ENCODE assay signal across 18 cellular contexts in the genomic region with DNA sequence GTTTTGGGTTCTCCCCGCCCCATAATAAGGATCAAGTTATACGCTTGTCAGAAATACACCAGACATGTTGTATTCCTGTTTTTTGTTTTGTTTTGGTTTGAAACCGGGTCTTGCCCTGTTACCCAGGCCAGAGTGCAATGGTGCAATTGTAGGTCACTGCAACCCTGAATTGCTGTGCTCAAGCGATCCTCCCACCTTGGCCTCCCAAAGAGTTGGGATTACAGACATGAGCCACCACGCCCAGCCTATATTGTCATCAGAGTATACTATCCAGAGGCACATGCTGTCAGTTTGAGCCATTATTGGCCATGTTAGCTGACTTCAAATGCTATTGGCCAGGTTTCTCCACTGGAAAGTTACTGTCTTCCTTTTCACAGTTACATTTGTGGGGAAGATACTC. TPM values are rescaled to one million over a fixed set of nuclear protein-coding genes. Genes with fewer than 3 reads are reported as not detected.
DNase-seq lines count a peak whose midpoint lies in the region; ATAC-seq, FAIRE-seq and TF ChIP-seq lines count a peak whose summit lies in the region.
"Had no signal": no experiment of that assay in that cellular context is flagged by ENCODE, and none has a peak within 500 bp of the region (broad histone marks: within the 10 kb centered on the region; RNA-seq: fewer than 3 reads in every experiment).

No MANE protein-coding gene starts in this region.

- H3K9me3 Mint-ChIP-seq in naive thymus-derived CD8-positive, alpha-beta T cell: no peaks in the 10 kb centered on the region
- H3K9me3 Mint-ChIP-seq: activated naive CD8-positive, alpha-beta T cell treated with anti-CD3 and anti-CD28 coated beads, Interleukin-2, amount 10 ng/mL, durations not matched to agents 7 days and 5 days; H9; stimulated activated naive CD8-positive, alpha-beta T cell treated with anti-CD3 and anti-CD28 coated beads, Interleukin-15, amount 100 ng/mL, for 72 hours; T-helper 2 cell treated with Interferon-gamma antibody and Interleukin-4, amounts not matched to agents 5 μg/mL and 100 μg/mL, for 36 hours had no signal

- no peak for FAIRE-seq in HTR-8/SVneo (lab: Jason Lieb, UNC)
- no peak for FAIRE-seq in kidney (lab: Jason Lieb, UNC)
- FAIRE-seq: GM12878, keratinocyte had no signal

- H3K27ac ChIP-seq in C4-2B (peak overlapping the region; percentile 26; the same call in 1 of the 2 replicates), kidney (ENCODE audit: low read depth in 2 of 2, low read length in 2 of 2) (no peak overlapping the region)

- no peaks in the 10 kb centered on the region for H3K27me3 Mint-ChIP-seq in naive thymus-derived CD8-positive, alpha-beta T cell
- H3K27me3 Mint-ChIP-seq: activated naive CD8-positive, alpha-beta T cell treated with anti-CD3 and anti-CD28 coated beads, Interleukin-2, amount 10 ng/mL, durations not matched to agents 7 days and 5 days; stimulated activated naive CD8-positive, alpha-beta T cell treated with anti-CD3 and anti-CD28 coated beads, Interleukin-15, amount 100 ng/mL, for 72 hours had no signal

- TF ChIP-seq CTCF in C4-2B (conservative IDR thresholded peaks at IDR 0.05) (no peak), LNCaP clone FGC (IDR thresholded peaks at IDR 0.05; ENCODE audit: control insufficient read depth, extremely low read depth, insufficient read depth) (no peak), kidney (IDR thresholded peaks at IDR 0.05; ENCODE audit: borderline replicate concordance, extremely low read depth, insufficient read depth) (no peak)

- H3K4me3 Mint-ChIP-seq in naive thymus-derived CD8-positive, alpha-beta T cell: peak overlapping the region in 7 of 10 donors; percentile 7 to 57 (median 42)
- H3K4me3 Mint-ChIP-seq: activated naive CD8-positive, alpha-beta T cell treated with anti-CD3 and anti-CD28 coated beads, Interleukin-2, amount 10 ng/mL, durations not matched to agents 7 days and 5 days; H9; T-helper 2 cell treated with Interferon-gamma antibody and Interleukin-4, amounts not matched to agents 5 μg/mL and 100 μg/mL, for 36 hours had no signal

- no peak for ATAC-seq in naive thymus-derived CD8-positive, alpha-beta T cell
- no peak for ATAC-seq in GM21786 (IDR thresholded peaks at IDR 0.05; ENCODE audit: unreplicated experiment)
- ATAC-seq: GM12878; stimulated activated naive CD8-positive, alpha-beta T cell treated with anti-CD3 and anti-CD28 coated beads, Interleukin-15, amount 100 ng/mL, for 72 hours had no signal

- DNase-seq in LNCaP clone FGC (ENCODE audit: low read depth) (no peak), HTR-8/SVneo (ENCODE audit: insufficient read length, low spot score) (no peak), kidney (no peak)
- no peak for DNase-seq in naive thymus-derived CD8-positive, alpha-beta T cell
- DNase-seq: activated CD4-positive, CD25-positive, alpha-beta regulatory T cell treated with anti-CD3 and anti-CD28 coated beads, Interleukin-2, amount 50 U/mL, for 72 hours; activated naive CD8-positive, alpha-beta T cell treated with anti-CD3 and anti-CD28 coated beads, Interleukin-2, amount 10 ng/mL, durations not matched to agents 7 days and 5 days; dorsolateral prefrontal cortex; H9; MM.1S; NCI-H1930; NCI-H510A treated with DMSO at 0.1 percent for 48 hours; stimulated activated naive CD8-positive, alpha-beta T cell treated with anti-CD3 and anti-CD28 coated beads, Interleukin-15, amount 100 ng/mL, for 72 hours had no signal

- no peak overlapping the region for H3K9ac ChIP-seq in kidney (ENCODE audit: low read length in 2 of 2)

- POLR2A ChIA-PET in naive thymus-derived CD8-positive, alpha-beta T cell (lab: Charles Lee): no interaction called here

- no peaks in the 10 kb centered on the region for H3K9me3 ChIP-seq in kidney (ENCODE audit: control insufficient read depth in 1 of 2, low read length in 2 of 2)
- H3K9me3 ChIP-seq: breast epithelium had no signal

- H3K27ac Mint-ChIP-seq in naive thymus-derived CD8-positive, alpha-beta T cell: peak overlapping the region in 8 of 10 donors; percentile 13 to 74 (median 42)
- H3K27ac Mint-ChIP-seq: stimulated activated naive CD8-positive, alpha-beta T cell treated with anti-CD3 and anti-CD28 coated beads, Interleukin-15, amount 100 ng/mL, for 72 hours; T-helper 2 cell treated with Interferon-gamma antibody and Interleukin-4, amounts not matched to agents 5 μg/mL and 100 μg/mL, for 36 hours had no signal

- intact Hi-C loops in kidney (cut with DNase I): no loop called here

- peaks cover 10 to 18% of the 10 kb centered on the region in 2 donors for H3K36me3 ChIP-seq in kidney (ENCODE audit: control insufficient read depth in 1 of 2, insufficient read depth in 2 of 2, low read length in 2 of 2)
- H3K36me3 ChIP-seq: breast epithelium had no signal

- peaks cover 28 to 86% (median 73%) of the 10 kb centered on the region in 4 donors for H3K4me1 Mint-ChIP-seq in naive thymus-derived CD8-positive, alpha-beta T cell

- H3K4me3 ChIP-seq in LNCaP clone FGC (ENCODE audit: low read depth, low read length) (peak overlapping the region; percentile 24), kidney (ENCODE audit: low read length in 2 of 2) (no peak overlapping the region)
- H3K4me3 ChIP-seq: breast epithelium, GM12878 had no signal

- H3K4me1 ChIP-seq in kidney (ENCODE audit: control insufficient read depth in 1 of 2, insufficient read depth in 1 of 2, low read depth in 1 of 2, low read length in 2 of 2): peaks cover 17 to 21% of the 10 kb centered on the region in 2 donors

- peaks cover under 1 to 74% (median 7%) of the 10 kb centered on the region in 3 donors for H3K36me3 Mint-ChIP-seq in naive thymus-derived CD8-positive, alpha-beta T cell

RNA-seq across cellular contexts. Expression of gene SAFB, which starts 9.8 kb away (rescaled TPM):
- 100 to 1,000 TPM; 188 to 191 TPM for total RNA-seq in naive thymus-derived CD8-positive, alpha-beta T cell
- polyA plus RNA-seq in naive thymus-derived CD8-positive, alpha-beta T cell: 100 to 1,000 TPM in 1 of 3 donors, 10 to 100 TPM in 2; 28.6 to 135 (median 59.3) TPM
- total RNA-seq in kidney: 88.6 TPM
- polyA plus RNA-seq in kidney (ENCODE audit: insufficient read depth, low read depth, low replicate concordance): 35.0 TPM

RNA-seq across cellular contexts. Expression of gene SAFB2, which starts 10.1 kb away (rescaled TPM):
- total RNA-seq in naive thymus-derived CD8-positive, alpha-beta T cell: 100 to 1,000 TPM; 218 to 221 TPM
- 10 to 100 TPM; 25.8 to 47.4 (median 28.7) TPM for polyA plus RNA-seq in naive thymus-derived CD8-positive, alpha-beta T cell
- total RNA-seq in kidney: 113 TPM
- polyA plus RNA-seq in kidney (ENCODE audit: insufficient read depth, low read depth, low replicate concordance): 67.1 TPM

RNA-seq across cellular contexts. Expression of gene MICOS13, which starts 47.7 kb away (rescaled TPM):
- total RNA-seq in naive thymus-derived CD8-positive, alpha-beta T cell: 10 to 100 TPM; 40.1 to 40.6 TPM
- 100 to 1,000 TPM in 2 of 3 donors, 10 to 100 TPM in 1; 95.5 to 110 (median 102) TPM for polyA plus RNA-seq in naive thymus-derived CD8-positive, alpha-beta T cell
- 74.6 TPM for total RNA-seq in kidney
- polyA plus RNA-seq in kidney (ENCODE audit: insufficient read depth, low read depth, low replicate concordance): 244 TPM

RNA-seq across cellular contexts. Expression of gene HSD11B1L, which starts 48.2 kb away (rescaled TPM):
- total RNA-seq in naive thymus-derived CD8-positive, alpha-beta T cell: 1 to 10 TPM; 2.8 to 4.1 TPM
- 1 to 10 TPM; 5.5 to 6.0 (median 5.7) TPM for polyA plus RNA-seq in naive thymus-derived CD8-positive, alpha-beta T cell
- total RNA-seq in kidney: 7.8 TPM
- polyA plus RNA-seq in kidney (ENCODE audit: insufficient read depth, low read depth, low replicate concordance): 29.9 TPM

RNA-seq across cellular contexts. Expression of gene RPL36, which starts 57.4 kb away (rescaled TPM):
- 1,000 to 10,000 TPM; 1,442 to 1,445 TPM for total RNA-seq in naive thymus-derived CD8-positive, alpha-beta T cell
- polyA plus RNA-seq in naive thymus-derived CD8-positive, alpha-beta T cell: 1,000 to 10,000 TPM; 2,357 to 2,883 (median 2,631) TPM
- total RNA-seq in kidney: 564 TPM
- 1,593 TPM for polyA plus RNA-seq in kidney (ENCODE audit: insufficient read depth, low read depth, low replicate concordance)
